18 cellular contexts compared by ENCODE assay signal in the genomic region with DNA sequence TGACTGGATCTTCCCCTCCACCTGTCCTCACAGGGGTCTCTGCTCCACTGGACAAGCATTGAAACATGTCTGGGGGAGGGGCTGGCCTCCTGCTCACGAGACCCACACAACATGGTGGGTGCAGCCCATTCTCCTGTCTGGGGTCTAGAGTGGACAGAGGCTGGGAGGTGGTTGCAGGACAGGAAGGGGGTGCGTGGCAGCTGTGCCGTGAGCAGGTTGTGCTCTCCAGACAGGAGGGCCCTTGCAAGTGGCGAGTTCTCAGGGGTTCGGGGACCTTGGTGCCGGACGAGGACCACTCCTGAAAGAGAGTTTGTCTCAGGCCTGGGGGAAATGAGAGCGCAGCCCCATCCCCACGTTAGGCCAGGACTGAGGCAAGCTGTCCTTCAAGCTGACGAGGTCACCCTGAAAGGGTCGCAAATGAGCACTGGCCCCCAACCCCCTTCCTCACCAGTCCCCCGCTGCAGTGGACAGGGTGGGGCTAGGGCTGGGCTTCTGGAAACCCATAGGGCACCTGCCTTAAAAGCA. TPM values are rescaled to one million over a fixed set of nuclear protein-coding genes. Genes with fewer than 3 reads are reported as not detected.
A peak's percentile ranks its signal among the peaks of the same experiment; 100 is the strongest.
DNase-seq lines count a peak whose midpoint lies in the region; ATAC-seq, FAIRE-seq and TF ChIP-seq lines count a peak whose summit lies in the region.
"Had no signal": no experiment of that assay in that cellular context is flagged by ENCODE, and none has a peak within 500 bp of the region (broad histone marks: within the 10 kb centered on the region; RNA-seq: fewer than 3 reads in every experiment).

No MANE protein-coding gene starts in this region.

- H3K4me1 Mint-ChIP-seq in chondrocyte (ENCODE audit: low read depth), result no peaks in the 10 kb centered on the region
- H3K4me1 Mint-ChIP-seq: CD8-positive, alpha-beta memory T cell had no signal

- H3K4me3 ChIP-seq in RWPE2 (ENCODE audit: severe bottlenecking), result no peak overlapping the region
- H3K4me3 ChIP-seq in lower lobe of right lung, result no peak overlapping the region
- no peak overlapping the region for H3K4me3 ChIP-seq in psoas muscle
- no peak overlapping the region for H3K4me3 ChIP-seq in HepG2 (replicated peaks in 1 of 3; ENCODE audit: insufficient read depth in 1 of 3, low read depth in 2 of 3, low read length in 3 of 3)
- H3K4me3 ChIP-seq: GM23248, HAP-1 had no signal

- in situ Hi-C loops in HepG2 (cut with HindIII; ENCODE audit: extremely low pct_ligation_motif_present, low pct_unique_long_range_greater_than_20kb), result no loop called here

- no peak overlapping the region for H3K4me2 ChIP-seq in HepG2 (ENCODE audit: low read depth, low read length)

- ATAC-seq in RWPE2 (ENCODE audit: low read depth), result no peak
- ATAC-seq in lower lobe of right lung, result no peak
- ATAC-seq in psoas muscle, result no peak
- no peak for ATAC-seq in HepG2

- 83 to 89% (median 87%) methylated on average over 12 of the region's 12 CpGs for WGBS in psoas muscle, 3 donors
- 15% methylated on average over 4 of the region's 12 CpGs for WGBS in HepG2 (ENCODE audit: low lambda C conversion rate)

- H3K9me3 ChIP-seq in RWPE2 (ENCODE audit: severe bottlenecking) (peaks cover 5% of the 10 kb centered on the region), lower lobe of right lung (no peaks in the 10 kb centered on the region), psoas muscle (no peaks in the 10 kb centered on the region), HepG2 (ENCODE audit: low read length) (peaks cover 7% of the 10 kb centered on the region; the same call in 1 of the 2 replicates)
- H3K9me3 ChIP-seq: BE2C, HAP-1 had no signal

- no peak for TF ChIP-seq CTCF in RWPE2 (IDR thresholded peaks at IDR 0.05; ENCODE audit: poor library complexity, severe bottlenecking)
- TF ChIP-seq CTCF in chondrocyte (IDR thresholded peaks at IDR 0.05), result no peak
- no peak for TF ChIP-seq CTCF in lower lobe of right lung (IDR thresholded peaks at IDR 0.05)
- TF ChIP-seq CTCF in psoas muscle (IDR thresholded peaks at IDR 0.05), result no peak
- no peak for TF ChIP-seq CTCF in HepG2 (CRISPR knock-in tag; IDR thresholded peaks at IDR 0.05)

- no peaks in the 10 kb centered on the region for H3K79me2 ChIP-seq in HepG2 (ENCODE audit: insufficient read depth, low read length)

- H4K20me1 ChIP-seq in HepG2 (ENCODE audit: insufficient read depth, low read length), result no peaks in the 10 kb centered on the region

- no peak overlapping the region for H3K4me3 Mint-ChIP-seq in chondrocyte (ENCODE audit: unreplicated experiment)
- H3K4me3 Mint-ChIP-seq: CD4-positive, CD25-positive, alpha-beta regulatory T cell had no signal

- intact Hi-C loops in lower lobe of right lung (cut with DNase I) (no loop called here), psoas muscle (cut with DNase I) (no loop called here), HepG2 (cut with micrococcal nuclease; ENCODE audit: unreplicated experiment) (no loop called here)

- no peak overlapping the region for H3K9ac ChIP-seq in HepG2 (ENCODE audit: insufficient read depth, low read depth, low read length)
- H3K9ac ChIP-seq: GM23248 had no signal

- TF ChIP-seq EP300 in HepG2 (IDR thresholded peaks at IDR 0.05; ENCODE audit: low read depth in 2 of 2, low read length in 2 of 2) (no peak), HepG2 (CRISPR knock-in tag; IDR thresholded peaks at IDR 0.05; ENCODE audit: borderline replicate concordance) (no peak)

- DNase-seq in RWPE2 (ENCODE audit: low spot score) (peak; percentile 32), chondrocyte (ENCODE audit: low spot score) (peak; percentile 67), lower lobe of right lung (peak; percentile 20), psoas muscle (peak; percentile 6 to 29), HepG2 (ENCODE audit: low spot score) (no peak)
- DNase-seq in activated CD4-positive, alpha-beta T cell treated with anti-CD3 and anti-CD28 coated beads, Interleukin-2, amount 50 U/mL, for 1 hour, result no peak
- DNase-seq: ACHN, IMR-90 had no signal

- no TSS peak for BruUV-seq in HepG2 (replicated peaks; lab: Mats Ljungman, UMichigan)

- no peak overlapping the region for H3K27ac Mint-ChIP-seq in chondrocyte (ENCODE audit: unreplicated experiment)
- H3K27ac Mint-ChIP-seq: CD4-positive, CD25-positive, alpha-beta regulatory T cell; CD8-positive, alpha-beta memory T cell had no signal

- TF ChIP-seq POLR2A in HepG2 (IDR thresholded peaks at IDR 0.05; ENCODE audit: insufficient read depth in 1 of 2, low read depth in 2 of 2, low read length in 2 of 2), result no peak

- H3K27me3 ChIP-seq in RWPE2 (ENCODE audit: insufficient read depth, poor library complexity, severe bottlenecking), result no peaks in the 10 kb centered on the region
- peaks cover 9% of the 10 kb centered on the region for H3K27me3 ChIP-seq in lower lobe of right lung (ENCODE audit: low read depth)
- peaks cover 0 to 29% (median 2%) of the 10 kb centered on the region in 3 donors for H3K27me3 ChIP-seq in psoas muscle (ENCODE audit: insufficient read depth in 3 of 3, low read length in 2 of 3)
- H3K27me3 ChIP-seq in HepG2 (ENCODE audit: control insufficient read depth in 1 of 2, insufficient read depth in 2 of 2, low read length in 2 of 2), result peaks cover 5 to 30% of the 10 kb centered on the region in 2 experiments
- H3K27me3 ChIP-seq: BE2C had no signal

- peaks cover 21% of the 10 kb centered on the region for H3K9me3 Mint-ChIP-seq in chondrocyte (ENCODE audit: low read depth)

- POLR2A ChIA-PET in HepG2 (lab: Yijun Ruan, JAX), result no interaction called here

- H3K36me3 ChIP-seq in RWPE2 (ENCODE audit: low read depth) (no peaks in the 10 kb centered on the region), lower lobe of right lung (no peaks in the 10 kb centered on the region), psoas muscle (ENCODE audit: insufficient read depth in 1 of 2, low read depth in 1 of 2) (no peaks in the 10 kb centered on the region), HepG2 (replicated peaks in 1 of 2; ENCODE audit: control insufficient read depth in 1 of 2, insufficient read depth in 2 of 2, low read length in 2 of 2) (no peaks in the 10 kb centered on the region)
- H3K36me3 ChIP-seq: BE2C, HAP-1 had no signal

- no peak overlapping the region for H3K27ac ChIP-seq in RWPE2 (ENCODE audit: poor library complexity, severe bottlenecking)
- no peak overlapping the region for H3K27ac ChIP-seq in lower lobe of right lung
- H3K27ac ChIP-seq in psoas muscle, result no peak overlapping the region
- no peak overlapping the region for H3K27ac ChIP-seq in HepG2 (ENCODE audit: extremely low read length, insufficient read depth, low read length)
- H3K27ac ChIP-seq: GM23248, HL-60 had no signal

- CTCF ChIA-PET in HepG2 (lab: Yijun Ruan, JAX; ENCODE audit: low intra/inter-chr PET ratio, low total read pairs), result no interaction called here

- no peaks in the 10 kb centered on the region for H3K36me3 Mint-ChIP-seq in chondrocyte (ENCODE audit: low read depth)
- H3K36me3 Mint-ChIP-seq: CD4-positive, CD25-positive, alpha-beta regulatory T cell; CD8-positive, alpha-beta memory T cell had no signal

- H3K4me1 ChIP-seq in RWPE2 (ENCODE audit: insufficient read depth, poor library complexity, severe bottlenecking) (no peaks in the 10 kb centered on the region), lower lobe of right lung (peaks cover 3% of the 10 kb centered on the region), psoas muscle (no peaks in the 10 kb centered on the region), HepG2 (ENCODE audit: insufficient read depth, low read length) (no peaks in the 10 kb centered on the region)
- H3K4me1 ChIP-seq: BE2C, HAP-1 had no signal

- H3K27me3 Mint-ChIP-seq in chondrocyte (ENCODE audit: low read depth), result no peaks in the 10 kb centered on the region

- no peak for TF ChIP-seq RAD21 in HepG2 (CRISPR knock-in tag; IDR thresholded peaks at IDR 0.05)

- no peak overlapping the region for H2AFZ ChIP-seq in HepG2 (ENCODE audit: low read length)
- H2AFZ ChIP-seq: GM23248 had no signal

- no peak for FAIRE-seq in HepG2 (lab: Jason Lieb, UNC)
- FAIRE-seq: A204.1, D721Med, G401.6, GM12891 had no signal

TF ChIP-seq in HepG2, 621 proteins besides CTCF, POLR2A, EP300 and RAD21 (continues in another document):
- no peak for TF ChIP-seq ZNF615 (CRISPR knock-in tag; IDR thresholded peaks at IDR 0.05; ENCODE audit: borderline replicate concordance)
- TF ChIP-seq, protein P1, sequence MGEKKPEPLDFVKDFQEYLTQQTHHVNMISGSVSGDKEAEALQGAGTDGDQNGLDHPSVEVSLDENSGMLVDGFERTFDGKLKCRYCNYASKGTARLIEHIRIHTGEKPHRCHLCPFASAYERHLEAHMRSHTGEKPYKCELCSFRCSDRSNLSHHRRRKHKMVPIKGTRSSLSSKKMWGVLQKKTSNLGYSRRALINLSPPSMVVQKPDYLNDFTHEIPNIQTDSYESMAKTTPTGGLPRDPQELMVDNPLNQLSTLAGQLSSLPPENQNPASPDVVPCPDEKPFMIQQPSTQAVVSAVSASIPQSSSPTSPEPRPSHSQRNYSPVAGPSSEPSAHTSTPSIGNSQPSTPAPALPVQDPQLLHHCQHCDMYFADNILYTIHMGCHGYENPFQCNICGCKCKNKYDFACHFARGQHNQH (CRISPR knock-in tag; IDR thresholded peaks at IDR 0.05), result no peak

RNA-seq across cellular contexts. Expression of a gene that starts 21.2 kb away (rescaled TPM):
- total RNA-seq in chondrocyte, result 0.60 to 1.8 TPM (median 0.67 TPM) in 3 replicates
- 2.6 TPM for total RNA-seq in lower lobe of right lung
- under 1 TPM; 0.04 to 0.15 (median 0.06) TPM for total RNA-seq in psoas muscle
- polyA plus RNA-seq in psoas muscle, result under 1 TPM; 0.01 to 0.03 (median 0.01) TPM
- total RNA-seq in HepG2 (2016; rRNA removed; fragmentation: Illumina TruSeq; extraction: Trizol), result 0.07 TPM in 1 of 2 replicates, not detected in the other
- total RNA-seq in HepG2 (2016; cell fraction: cytosol; rRNA removed; fragmentation: Illumina TruSeq; extraction: Trizol; ENCODE audit: low read depth), result not detected in 2 replicates
- total RNA-seq in HepG2 (2016; cell fraction: insoluble cytoplasmic fraction; rRNA removed; fragmentation: Illumina TruSeq; extraction: Trizol), result 0.09 TPM in 1 of 2 replicates, not detected in the other
- 0.03 TPM in 1 of 2 replicates, not detected in the other for total RNA-seq in HepG2 (2016; cell fraction: membrane; rRNA removed; fragmentation: Illumina TruSeq; extraction: Trizol)
- total RNA-seq in HepG2 (2016; cell fraction: nucleus; rRNA removed; fragmentation: Illumina TruSeq; extraction: Trizol), result 0.22 and 0.31 TPM in 2 replicates
- polyA plus RNA-seq in HepG2 (2011; rRNA removed), result 0.11 and 0.13 TPM in 2 replicates
- polyA plus RNA-seq in HepG2 (2011; cell fraction: cytosol; rRNA removed), result 0.01 and 0.03 TPM in 2 replicates
- polyA plus RNA-seq in HepG2 (2011; cell fraction: nucleus; rRNA removed), result 1.1 and 1.5 TPM in 2 replicates
- polyA plus RNA-seq in HepG2 (2012), result 0.08 and 0.16 TPM in 2 replicates
- polyA plus RNA-seq in HepG2 (2016; cell fraction: cytosol; fragmentation: Illumina TruSeq; extraction: Trizol; ENCODE audit: low read depth), result 0.01 TPM in 1 of 2 replicates, not detected in the other
- polyA plus RNA-seq in HepG2 (2016; cell fraction: insoluble cytoplasmic fraction; fragmentation: Illumina TruSeq; extraction: Trizol; ENCODE audit: low read depth), result 0.03 and 0.05 TPM in 2 replicates
- polyA plus RNA-seq in HepG2 (2016; cell fraction: membrane; fragmentation: Illumina TruSeq; extraction: Trizol; ENCODE audit: low read depth), result 0.03 TPM in 1 of 2 replicates, not detected in the other
- 0.33 and 0.36 TPM in 2 replicates for polyA plus RNA-seq in HepG2 (2016; cell fraction: nucleus; fragmentation: Illumina TruSeq; extraction: Trizol; ENCODE audit: insufficient read depth, low read depth)
- polyA minus RNA-seq in HepG2 (2011; rRNA and poly(A)+ RNA removed; ENCODE audit: low replicate concordance), result 0.84 and 0.87 TPM in 2 replicates
- 0.09 and 0.10 TPM in 2 replicates for polyA minus RNA-seq in HepG2 (2011; cell fraction: cytosol; rRNA and poly(A)+ RNA removed)
- polyA minus RNA-seq in HepG2 (2011; cell fraction: nucleus; rRNA and poly(A)+ RNA removed), result 1.7 and 2.5 TPM in 2 replicates

Comparison
In these comparisons a context has a peak if more than half of its experiments do, and no peak if none do; other contexts are left out.
1. DNase-seq: peak in RWPE2 (single experiment), chondrocyte (single experiment), lower lobe of right lung (single experiment) and psoas muscle (2 of 2); none in HepG2 (single experiment) and activated CD4-positive, alpha-beta T cell treated with anti-CD3 and anti-CD28 coated beads, Interleukin-2, amount 50 U/mL, for 1 hour (single experiment).